10 cellular contexts compared by ENCODE assay signal in genomic region chr18:74951165-74951760, GRCh38.
A peak's percentile ranks its signal among the peaks of the same experiment; 100 is the strongest.
DNase-seq lines count a peak whose midpoint lies in the region; ATAC-seq, FAIRE-seq and TF ChIP-seq lines count a peak whose summit lies in the region.
"Had no signal": no experiment of that assay in that cellular context is flagged by ENCODE, and none has a peak within 500 bp of the region (broad histone marks: within the 10 kb centered on the region; RNA-seq: fewer than 3 reads in every experiment).

No MANE protein-coding gene starts in this region.

- TF ChIP-seq POLR2A in HepG2 (IDR thresholded peaks at IDR 0.05; ENCODE audit: insufficient read depth in 1 of 2, low read depth in 2 of 2, low read length in 2 of 2), result no peak

- ATAC-seq in HG03039 (IDR thresholded peaks at IDR 0.05; ENCODE audit: unreplicated experiment), result peak; percentile 79
- no peak; the same call in 2 of the 3 replicates for ATAC-seq in HepG2

- POLR2A ChIA-PET in HepG2 (lab: Yijun Ruan, JAX), result no interaction called here
- POLR2A ChIA-PET in A673 (lab: Charles Lee; ENCODE audit: low non-redundant PET), result no interaction called here

- FAIRE-seq in HepG2 (lab: Jason Lieb, UNC), result no peak

- 80% methylated on average over 4 of the region's 4 CpGs for WGBS in HepG2 (ENCODE audit: low lambda C conversion rate)

- TF ChIP-seq RAD21 in HepG2 (CRISPR knock-in tag; IDR thresholded peaks at IDR 0.05), result no peak

- H3K27ac ChIP-seq in HepG2 (ENCODE audit: extremely low read length, insufficient read depth, low read length), result no peak overlapping the region
- no peak overlapping the region for H3K27ac ChIP-seq in A673 (ENCODE audit: low read depth, low read length, poor library complexity, severe bottlenecking)
- H3K27ac ChIP-seq: BLaER1 had no signal

- CTCF ChIA-PET in HepG2 (lab: Yijun Ruan, JAX; ENCODE audit: low intra/inter-chr PET ratio, low total read pairs) (no interaction called here), A673 (lab: Charles Lee) (no interaction called here)

- no peak overlapping the region for H2AFZ ChIP-seq in HepG2 (ENCODE audit: low read length)

- intact Hi-C loops in HepG2 (cut with micrococcal nuclease; ENCODE audit: unreplicated experiment), result no loop called here
- intact Hi-C loops in A673 (cut with micrococcal nuclease; ENCODE audit: unreplicated experiment), result no loop called here

- DNase-seq in NCI-H1092 treated with DMSO at 0.1 percent for 48 hours (lab: John Stamatoyannopoulos, UW) (peak; percentile 27), NCI-H1092 (lab: John Stamatoyannopoulos, UW) (no peak), amniotic stem cell (lab: John Stamatoyannopoulos, UW) (peak; percentile 70), HepG2 (ENCODE audit: low spot score) (peak; percentile 32), NCI-H524 treated with DMSO at 0.1 percent for 48 hours (lab: John Stamatoyannopoulos, UW) (no peak), NCI-H1694 (lab: John Stamatoyannopoulos, UW) (no peak), A673 (ENCODE audit: low spot score) (no peak)
- DNase-seq: activated B cell treated with CpG ODN at 0.5 μM for 24 hours had no signal

- no peaks in the 10 kb centered on the region for H3K36me3 ChIP-seq in HepG2 (replicated peaks in 1 of 2; ENCODE audit: control insufficient read depth in 1 of 2, insufficient read depth in 2 of 2, low read length in 2 of 2)
- H3K36me3 ChIP-seq in A673 (ENCODE audit: insufficient read depth, low read length, poor library complexity, severe bottlenecking), result no peaks in the 10 kb centered on the region

- H4K20me1 ChIP-seq in HepG2 (ENCODE audit: insufficient read depth, low read length), result no peaks in the 10 kb centered on the region
- H4K20me1 ChIP-seq: BLaER1 had no signal

- H3K27me3 ChIP-seq in HepG2 (ENCODE audit: control insufficient read depth in 1 of 2, insufficient read depth in 2 of 2, low read length in 2 of 2), result no peaks in the 10 kb centered on the region
- H3K27me3 ChIP-seq in A673 (replicated peaks; ENCODE audit: insufficient read depth, low read depth, low read length, poor library complexity), result no peaks in the 10 kb centered on the region
- H3K27me3 ChIP-seq: BLaER1 had no signal

- no peak overlapping the region for H3K9ac ChIP-seq in HepG2 (ENCODE audit: insufficient read depth, low read depth, low read length)
- H3K9ac ChIP-seq: BLaER1 had no signal

- H3K9me3 ChIP-seq in HepG2 (ENCODE audit: low read length) (no peaks in the 10 kb centered on the region), A673 (ENCODE audit: low read depth, low read length, poor library complexity, severe bottlenecking) (no peaks in the 10 kb centered on the region)
- H3K9me3 ChIP-seq: BLaER1 had no signal

- H3K4me3 ChIP-seq in HepG2 (replicated peaks in 1 of 3; ENCODE audit: insufficient read depth in 1 of 3, low read depth in 2 of 3, low read length in 3 of 3) (no peak overlapping the region), A673 (ENCODE audit: low read depth, low read length, poor library complexity, severe bottlenecking) (no peak overlapping the region)
- H3K4me3 ChIP-seq: BLaER1 had no signal

- no peak for TF ChIP-seq CTCF in HepG2 (CRISPR knock-in tag; IDR thresholded peaks at IDR 0.05)
- TF ChIP-seq CTCF in A673 (conservative IDR thresholded peaks at IDR 0.05; ENCODE audit: low read depth, low read length), result no peak

- in situ Hi-C loops in HepG2 (cut with HindIII; ENCODE audit: extremely low pct_ligation_motif_present, low pct_unique_long_range_greater_than_20kb), result no loop called here

- TF ChIP-seq EP300 in HepG2 (IDR thresholded peaks at IDR 0.05; ENCODE audit: low read depth in 2 of 2, low read length in 2 of 2) (no peak), HepG2 (CRISPR knock-in tag; IDR thresholded peaks at IDR 0.05; ENCODE audit: borderline replicate concordance) (no peak)

- BruUV-seq in HepG2 (replicated peaks; lab: Mats Ljungman, UMichigan), result no TSS peak
- BruUV-seq in A673 (replicated peaks; lab: Mats Ljungman, UMichigan), result no TSS peak

- H3K4me1 ChIP-seq in HepG2 (ENCODE audit: insufficient read depth, low read length) (peaks cover 7% of the 10 kb centered on the region; the same call in 1 of the 2 replicates), A673 (ENCODE audit: insufficient read depth, low read length, poor library complexity, severe bottlenecking) (no peaks in the 10 kb centered on the region)
- H3K4me1 ChIP-seq: BLaER1 had no signal

- H3K4me2 ChIP-seq in HepG2 (ENCODE audit: low read depth, low read length), result no peak overlapping the region
- H3K4me2 ChIP-seq: BLaER1 had no signal

- H3K79me2 ChIP-seq in HepG2 (ENCODE audit: insufficient read depth, low read length), result no peaks in the 10 kb centered on the region

TF ChIP-seq in HepG2, 621 proteins besides CTCF, POLR2A, EP300 and RAD21:
- TF ChIP-seq, protein P1, sequence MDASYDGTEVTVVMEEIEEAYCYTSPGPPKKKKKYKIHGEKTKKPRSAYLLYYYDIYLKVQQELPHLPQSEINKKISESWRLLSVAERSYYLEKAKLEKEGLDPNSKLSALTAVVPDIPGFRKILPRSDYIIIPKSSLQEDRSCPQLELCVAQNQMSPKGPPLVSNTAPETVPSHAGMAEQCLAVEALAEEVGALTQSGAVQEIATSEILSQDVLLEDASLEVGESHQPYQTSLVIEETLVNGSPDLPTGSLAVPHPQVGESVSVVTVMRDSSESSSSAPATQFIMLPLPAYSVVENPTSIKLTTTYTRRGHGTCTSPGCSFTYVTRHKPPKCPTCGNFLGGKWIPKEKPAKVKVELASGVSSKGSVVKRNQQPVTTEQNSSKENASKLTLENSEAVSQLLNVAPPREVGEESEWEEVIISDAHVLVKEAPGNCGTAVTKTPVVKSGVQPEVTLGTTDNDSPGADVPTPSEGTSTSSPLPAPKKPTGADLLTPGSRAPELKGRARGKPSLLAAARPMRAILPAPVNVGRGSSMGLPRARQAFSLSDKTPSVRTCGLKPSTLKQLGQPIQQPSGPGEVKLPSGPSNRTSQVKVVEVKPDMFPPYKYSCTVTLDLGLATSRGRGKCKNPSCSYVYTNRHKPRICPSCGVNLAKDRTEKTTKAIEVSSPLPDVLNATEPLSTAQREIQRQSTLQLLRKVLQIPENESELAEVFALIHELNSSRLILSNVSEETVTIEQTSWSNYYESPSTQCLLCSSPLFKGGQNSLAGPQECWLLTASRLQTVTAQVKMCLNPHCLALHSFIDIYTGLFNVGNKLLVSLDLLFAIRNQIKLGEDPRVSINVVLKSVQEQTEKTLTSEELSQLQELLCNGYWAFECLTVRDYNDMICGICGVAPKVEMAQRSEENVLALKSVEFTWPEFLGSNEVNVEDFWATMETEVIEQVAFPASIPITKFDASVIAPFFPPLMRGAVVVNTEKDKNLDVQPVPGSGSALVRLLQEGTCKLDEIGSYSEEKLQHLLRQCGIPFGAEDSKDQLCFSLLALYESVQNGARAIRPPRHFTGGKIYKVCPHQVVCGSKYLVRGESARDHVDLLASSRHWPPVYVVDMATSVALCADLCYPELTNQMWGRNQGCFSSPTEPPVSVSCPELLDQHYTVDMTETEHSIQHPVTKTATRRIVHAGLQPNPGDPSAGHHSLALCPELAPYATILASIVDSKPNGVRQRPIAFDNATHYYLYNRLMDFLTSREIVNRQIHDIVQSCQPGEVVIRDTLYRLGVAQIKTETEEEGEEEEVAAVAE (CRISPR knock-in tag; IDR thresholded peaks at IDR 0.05; ENCODE audit: borderline replicate concordance), result no peak
- TF ChIP-seq REPIN1 (CRISPR knock-in tag; IDR thresholded peaks at IDR 0.05; ENCODE audit: borderline replicate concordance, low read depth) (no peak), IKZF5 (CRISPR knock-in tag; IDR thresholded peaks at IDR 0.05) (no peak), FOSL2 (CRISPR knock-in tag; IDR thresholded peaks at IDR 0.05) (peak; percentile 61), CHD2 (IDR thresholded peaks at IDR 0.05; ENCODE audit: low read depth, low read length) (no peak), SOX13 (IDR thresholded peaks at IDR 0.05) (no peak), SOX13 (CRISPR knock-in tag; conservative IDR thresholded peaks at IDR 0.05 in 1 of 2, IDR thresholded peaks at IDR 0.05 in 1 of 2) (peak in 1 of 2 experiments; percentile 13; a peak in 1 of 4 replicates), SSRP1 (CRISPR knock-in tag; IDR thresholded peaks at IDR 0.05) (no peak), ZNF280B (CRISPR knock-in tag; IDR thresholded peaks at IDR 0.05; ENCODE audit: borderline replicate concordance) (no peak), FOXA3 (CRISPR knock-in tag; IDR thresholded peaks at IDR 0.05) (peak; percentile 39; the same call in 1 of the 2 replicates), ZNF724P (CRISPR knock-in tag; IDR thresholded peaks at IDR 0.05; ENCODE audit: borderline replicate concordance) (no peak)
- TF ChIP-seq, protein P2, sequence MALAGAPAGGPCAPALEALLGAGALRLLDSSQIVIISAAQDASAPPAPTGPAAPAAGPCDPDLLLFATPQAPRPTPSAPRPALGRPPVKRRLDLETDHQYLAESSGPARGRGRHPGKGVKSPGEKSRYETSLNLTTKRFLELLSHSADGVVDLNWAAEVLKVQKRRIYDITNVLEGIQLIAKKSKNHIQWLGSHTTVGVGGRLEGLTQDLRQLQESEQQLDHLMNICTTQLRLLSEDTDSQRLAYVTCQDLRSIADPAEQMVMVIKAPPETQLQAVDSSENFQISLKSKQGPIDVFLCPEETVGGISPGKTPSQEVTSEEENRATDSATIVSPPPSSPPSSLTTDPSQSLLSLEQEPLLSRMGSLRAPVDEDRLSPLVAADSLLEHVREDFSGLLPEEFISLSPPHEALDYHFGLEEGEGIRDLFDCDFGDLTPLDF (CRISPR knock-in tag; IDR thresholded peaks at IDR 0.05), result no peak

Comparison
In these comparisons a context has a peak if more than half of its experiments do, and no peak if none do; other contexts are left out.
1. DNase-seq: peak in NCI-H1092 treated with DMSO at 0.1 percent for 48 hours (single experiment), amniotic stem cell (single experiment) and HepG2 (single experiment); none in NCI-H1092 (single experiment), NCI-H524 treated with DMSO at 0.1 percent for 48 hours (single experiment), NCI-H1694 (single experiment) and A673 (single experiment).